Comparison of ENCODE assay signal across 8 cellular contexts in the genomic region with DNA sequence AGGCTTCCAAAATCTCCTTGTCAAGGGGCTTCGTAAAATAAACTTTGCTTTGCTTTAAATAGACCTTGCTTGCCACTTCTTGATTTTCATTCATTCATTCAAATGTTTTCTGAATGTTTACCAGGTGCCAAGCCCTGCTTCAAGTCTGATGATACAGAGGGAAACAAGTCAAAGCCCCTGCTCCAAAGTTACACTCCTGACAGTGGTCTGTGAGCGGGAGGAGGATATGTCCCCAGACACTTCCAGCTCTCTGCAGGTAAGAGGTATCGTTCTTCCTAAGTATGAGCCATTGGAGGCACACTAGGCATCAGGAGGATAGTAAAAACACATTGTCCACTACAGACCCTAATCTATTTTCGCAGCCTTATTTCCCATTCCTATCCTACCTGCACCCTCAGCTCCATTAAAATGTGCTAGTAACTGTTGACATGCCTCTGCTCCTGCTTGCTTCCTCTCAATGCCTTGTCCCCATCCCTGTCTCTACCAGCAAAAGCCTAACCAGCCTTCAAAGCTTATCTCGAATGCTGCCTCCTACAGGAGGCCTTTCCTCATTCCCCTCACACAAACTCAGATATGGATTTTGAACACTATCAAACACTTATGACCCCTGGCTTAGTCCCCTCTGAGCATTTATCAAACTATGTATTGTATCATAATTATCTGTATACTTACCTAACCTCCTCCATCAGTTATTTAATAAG. TPM values are rescaled to one million over a fixed set of nuclear protein-coding genes. Genes with fewer than 3 reads are reported as not detected.
DNase-seq lines count a peak whose midpoint lies in the region; ATAC-seq and TF ChIP-seq lines count a peak whose summit lies in the region.
"Had no signal": no experiment of that assay in that cellular context is flagged by ENCODE, and none has a peak within 500 bp of the region (broad histone marks: within the 10 kb centered on the region; RNA-seq: fewer than 3 reads in every experiment).

No MANE protein-coding gene starts in this region.

- H3K27me3 Mint-ChIP-seq in activated T-helper 1 cell treated with anti-CD3 and anti-CD28 coated beads, Interleukin-12 subunit alpha, Interleukin-12 subunit beta, Interleukin-2, Interleukin-4 antibody, amounts not matched to agents 30 ng/mL and 10 ng/mL and 1 ng/mL, durations not matched to agents 14 hours and 24 hours and 36 hours (ENCODE audit: insufficient read depth): no peaks in the 10 kb centered on the region

- peaks cover 3 to 60% of the 10 kb centered on the region in 2 experiments; a peak in 2 of 4 replicates for H3K79me1 ChIP-seq in IMR-90 (ENCODE audit: low read depth in 1 of 2, low read length in 2 of 2)

- peaks cover 75% of the 10 kb centered on the region for H4K20me1 ChIP-seq in IMR-90 (ENCODE audit: insufficient read depth, low read length)

- WGBS in IMR-90 (ENCODE audit: extremely low coverage in 2 of 2, insufficient read length in 1 of 2), 2 experiments: 100% methylated on average over 1 of the region's 5 CpGs; no CpG with 5 or more reads in 1 of the 2 experiments
- WGBS in prostate gland: 84% methylated on average over 5 of the region's 5 CpGs

- H3K14ac ChIP-seq in IMR-90 (replicated peaks; ENCODE audit: low read depth, low read length): no peak overlapping the region

- peaks cover 14% of the 10 kb centered on the region for H3K4me1 ChIP-seq in IMR-90 (ENCODE audit: control insufficient read depth, insufficient read depth, low read length)
- peaks cover 5% of the 10 kb centered on the region for H3K4me1 ChIP-seq in prostate gland (replicated peaks)

- no peak overlapping the region for H4K5ac ChIP-seq in IMR-90 (ENCODE audit: low read depth, low read length)

- H3K9me1 ChIP-seq in IMR-90 (ENCODE audit: insufficient read depth, low read length): peaks cover 17% of the 10 kb centered on the region

- TF ChIP-seq CTCF in IMR-90 (conservative IDR thresholded peaks at IDR 0.05; ENCODE audit: low read depth, low read length): 0 out of 2 replicates have a peak, but pooled peaks have one; percentile 23
- no peak for TF ChIP-seq CTCF in prostate gland (IDR thresholded peaks at IDR 0.05)

- in situ Hi-C loops in IMR-90 (cut with MboI; ENCODE audit: low sequenced_read_pairs): loop anchor here (10.0 kb wide), 1 partner anchor 270 kb away; the partner anchor contains the start of gene SLC25A15

- H3K27ac ChIP-seq in IMR-90 (ENCODE audit: insufficient read depth, low read length) (no peak overlapping the region), prostate gland (peak overlapping the region; percentile 31 to 59)

- H3K36me3 ChIP-seq in IMR-90 (ENCODE audit: control insufficient read depth, insufficient read depth, low read length) (peaks cover 2% of the 10 kb centered on the region; the same call in 1 of the 2 replicates), prostate gland (no peaks in the 10 kb centered on the region)

- H3K9ac ChIP-seq in IMR-90 (ENCODE audit: low read depth, low read length): no peak overlapping the region

- H3K27me3 ChIP-seq in IMR-90 (ENCODE audit: control insufficient read depth, insufficient read depth, low read length): no peaks in the 10 kb centered on the region
- no peaks in the 10 kb centered on the region for H3K27me3 ChIP-seq in prostate gland (replicated peaks; ENCODE audit: insufficient read depth)

- POLR2A ChIA-PET in IMR-90 (lab: Charles Lee; ENCODE audit: unreplicated experiment): no interaction called here

- TF ChIP-seq POLR2A in IMR-90 (IDR thresholded peaks at IDR 0.05; ENCODE audit: low read depth, low read length) (no peak), prostate gland (IDR thresholded peaks at IDR 0.05) (no peak)

- no peak overlapping the region for H4K91ac ChIP-seq in IMR-90 (ENCODE audit: insufficient read depth, low read depth, low read length)

- no peak overlapping the region; the same call in 1 of the 2 replicates for H3K4me2 ChIP-seq in IMR-90 (ENCODE audit: low read depth, low read length)

- dilution Hi-C loops in IMR-90 (cut with HindIII; ENCODE audit: low sequenced_read_pairs, unreplicated experiment): no loop called here

- no peak for ATAC-seq in IMR-90 (ENCODE audit: low read depth)
- no peak for ATAC-seq in HG03097 (IDR thresholded peaks at IDR 0.05; ENCODE audit: low FRiP score, unreplicated experiment)

- no peak overlapping the region for H3K18ac ChIP-seq in IMR-90 (ENCODE audit: low read depth, low read length)

- no peak overlapping the region for H3K4me3 Mint-ChIP-seq in activated T-helper 1 cell treated with anti-CD3 and anti-CD28 coated beads, Interleukin-12 subunit alpha, Interleukin-12 subunit beta, Interleukin-2, Interleukin-4 antibody, amounts not matched to agents 30 ng/mL and 10 ng/mL and 1 ng/mL, durations not matched to agents 14 hours and 24 hours and 36 hours

- no peak overlapping the region for H2BK20ac ChIP-seq in IMR-90 (ENCODE audit: low read depth, low read length)

- H2AK9ac ChIP-seq in IMR-90 (replicated peaks; ENCODE audit: low read depth, low read length, poor library complexity): no peak overlapping the region

- DNase-seq in ELR (ENCODE audit: low read depth) (peak; percentile 40), IMR-90 (no peak), cerebellar cortex (ENCODE audit: low spot score) (peak; percentile 34), prostate gland (ENCODE audit: low spot score) (no peak)
- DNase-seq in activated T-helper 1 cell treated with anti-CD3 and anti-CD28 coated beads, Interleukin-12 subunit alpha, Interleukin-12 subunit beta, Interleukin-2, Interleukin-4 antibody, amounts not matched to agents 30 ng/mL and 10 ng/mL and 1 ng/mL, durations not matched to agents 14 hours and 24 hours and 36 hours (ENCODE audit: low spot score): no peak
- no peak for DNase-seq in stimulated activated CD4-positive, alpha-beta T cell treated with anti-CD3 and anti-CD28 coated beads, Interleukin-4, amount 100 ng/mL, for 24 hours
- DNase-seq: activated gamma-delta T cell had no signal

- H2BK120ac ChIP-seq in IMR-90 (ENCODE audit: low read depth, low read length): no peak overlapping the region

- H3K27ac Mint-ChIP-seq in activated T-helper 1 cell treated with anti-CD3 and anti-CD28 coated beads, Interleukin-12 subunit alpha, Interleukin-12 subunit beta, Interleukin-2, Interleukin-4 antibody, amounts not matched to agents 30 ng/mL and 10 ng/mL and 1 ng/mL, durations not matched to agents 14 hours and 24 hours and 36 hours: no peak overlapping the region

- H4K8ac ChIP-seq in IMR-90 (ENCODE audit: low read depth in 2 of 2, low read length in 2 of 2): no peak overlapping the region

- H2AFZ ChIP-seq in IMR-90 (replicated peaks; ENCODE audit: low read length, poor library complexity): no peak overlapping the region

- BruUV-seq in IMR-90 (replicated peaks; lab: Mats Ljungman, UMichigan): no TSS peak

- no peak overlapping the region for H3K56ac ChIP-seq in IMR-90 (ENCODE audit: extremely low read depth, insufficient read depth, low read length)

- H3K36me3 Mint-ChIP-seq in activated T-helper 1 cell treated with anti-CD3 and anti-CD28 coated beads, Interleukin-12 subunit alpha, Interleukin-12 subunit beta, Interleukin-2, Interleukin-4 antibody, amounts not matched to agents 30 ng/mL and 10 ng/mL and 1 ng/mL, durations not matched to agents 14 hours and 24 hours and 36 hours (ENCODE audit: low read depth): peaks cover 5% of the 10 kb centered on the region

- H3K4ac ChIP-seq in IMR-90 (ENCODE audit: low read depth, low read length): no peak overlapping the region

- intact Hi-C loops in IMR-90 (cut with micrococcal nuclease) (loop anchor here (5.0 to 10.0 kb wide), 2 partner anchors 68 to 280 kb away; partner anchors contain the start of gene MRPS31), prostate gland (cut with DNase I) (loop anchor here (5.0 to 10.0 kb wide), 2 partner anchors 133 to 260 kb away; no protein-coding TSS in a partner anchor)
- intact Hi-C loops in activated T-helper 1 cell treated with anti-CD3 and anti-CD28 coated beads, Interleukin-12 subunit alpha, Interleukin-12 subunit beta, Interleukin-2, Interleukin-4 antibody, amounts not matched to agents 30 ng/mL and 10 ng/mL and 1 ng/mL, durations not matched to agents 14 hours and 24 hours and 36 hours (cut with micrococcal nuclease): loop anchor here (1.0 kb wide), 3 partner anchors 81 to 167 kb away; partner anchors contain the start of gene KBTBD7

- H2BK15ac ChIP-seq in IMR-90 (ENCODE audit: low read depth, low read length): no peak overlapping the region

- CTCF ChIA-PET in IMR-90 (lab: Yijun Ruan, JAX): interaction anchor here (0.5 to 0.7 kb wide), 3 partner anchors 210 to 1614 kb away, joined by 3 to 5 read pairs (median 3); no protein-coding TSS in a partner anchor

- peak overlapping the region; percentile 14; the same call in 1 of the 2 replicates for H3K23ac ChIP-seq in IMR-90 (ENCODE audit: low read depth, low read length)

- no peaks in the 10 kb centered on the region for H3K9me3 Mint-ChIP-seq in activated T-helper 1 cell treated with anti-CD3 and anti-CD28 coated beads, Interleukin-12 subunit alpha, Interleukin-12 subunit beta, Interleukin-2, Interleukin-4 antibody, amounts not matched to agents 30 ng/mL and 10 ng/mL and 1 ng/mL, durations not matched to agents 14 hours and 24 hours and 36 hours

- H2AK5ac ChIP-seq in IMR-90 (ENCODE audit: low read depth, low read length): no peak overlapping the region

- H3K4me1 Mint-ChIP-seq in activated T-helper 1 cell treated with anti-CD3 and anti-CD28 coated beads, Interleukin-12 subunit alpha, Interleukin-12 subunit beta, Interleukin-2, Interleukin-4 antibody, amounts not matched to agents 30 ng/mL and 10 ng/mL and 1 ng/mL, durations not matched to agents 14 hours and 24 hours and 36 hours (ENCODE audit: low read depth): peaks cover 53% of the 10 kb centered on the region

- H3K4me3 ChIP-seq in IMR-90 (ENCODE audit: insufficient read depth, low read depth, low read length): no peak overlapping the region
- H3K4me3 ChIP-seq in prostate gland: no peak overlapping the region

- no peaks in the 10 kb centered on the region for H3K9me3 ChIP-seq in IMR-90 (ENCODE audit: control insufficient read depth, insufficient read depth, low read length)
- no peaks in the 10 kb centered on the region for H3K9me3 ChIP-seq in prostate gland

- no peak for TF ChIP-seq RAD21 in IMR-90 (IDR thresholded peaks at IDR 0.05; ENCODE audit: low read length)

- no peak overlapping the region for H2BK5ac ChIP-seq in IMR-90 (ENCODE audit: low read depth, low read length, poor library complexity, severe bottlenecking)

RNA-seq across cellular contexts. Expression of gene WBP4, which starts 6.2 kb away (rescaled TPM):
- total RNA-seq in IMR-90 (2012; rRNA removed) (4.3 and 11.4 TPM in 2 replicates), prostate gland (10 to 100 TPM; 13.3 to 14.1 TPM)
- 9.6 and 11.0 TPM in 2 replicates for polyA plus RNA-seq in IMR-90 (2012; rRNA removed)
- polyA plus RNA-seq in IMR-90 (2012; cell fraction: cytosol; rRNA removed): 1.1 and 1.7 TPM in 2 replicates
- polyA plus RNA-seq in IMR-90 (2012; cell fraction: nucleus; rRNA removed; ENCODE audit: low replicate concordance): 0.85 and 6.2 TPM in 2 replicates
- 13.4 and 14.0 TPM in 2 replicates for total RNA-seq in activated T-helper 1 cell treated with anti-CD3 and anti-CD28 coated beads, Interleukin-12 subunit alpha, Interleukin-12 subunit beta, Interleukin-2, Interleukin-4 antibody, amounts not matched to agents 30 ng/mL and 10 ng/mL and 1 ng/mL, durations not matched to agents 14 hours and 24 hours and 36 hours

RNA-seq across cellular contexts. Expression of gene ELF1, which starts 36.0 kb away (rescaled TPM):
- 27.6 and 36.9 TPM in 2 replicates for total RNA-seq in IMR-90 (2012; rRNA removed)
- polyA plus RNA-seq in IMR-90 (2012; rRNA removed): 23.7 and 25.4 TPM in 2 replicates
- 11.7 and 15.9 TPM in 2 replicates for polyA plus RNA-seq in IMR-90 (2012; cell fraction: cytosol; rRNA removed)
- 10.8 and 27.3 TPM in 2 replicates for polyA plus RNA-seq in IMR-90 (2012; cell fraction: nucleus; rRNA removed; ENCODE audit: low replicate concordance)
- 100 to 1,000 TPM; 108 to 123 TPM for total RNA-seq in prostate gland
- 75.3 and 76.8 TPM in 2 replicates for total RNA-seq in activated T-helper 1 cell treated with anti-CD3 and anti-CD28 coated beads, Interleukin-12 subunit alpha, Interleukin-12 subunit beta, Interleukin-2, Interleukin-4 antibody, amounts not matched to agents 30 ng/mL and 10 ng/mL and 1 ng/mL, durations not matched to agents 14 hours and 24 hours and 36 hours

Comparison
In these comparisons a context has a peak if more than half of its experiments do, and no peak if none do; other contexts are left out.
1. DNase-seq: peak in ELR (single experiment) and cerebellar cortex (single experiment); none in IMR-90 (single experiment), prostate gland (single experiment), activated T-helper 1 cell treated with anti-CD3 and anti-CD28 coated beads, Interleukin-12 subunit alpha, Interleukin-12 subunit beta, Interleukin-2, Interleukin-4 antibody, amounts not matched to agents 30 ng/mL and 10 ng/mL and 1 ng/mL, durations not matched to agents 14 hours and 24 hours and 36 hours (single experiment) and stimulated activated CD4-positive, alpha-beta T cell treated with anti-CD3 and anti-CD28 coated beads, Interleukin-4, amount 100 ng/mL, for 24 hours (single experiment).